7 cellular contexts compared by ENCODE assay signal in genomic region chr16:11784980-11785599, GRCh38. TPM values are rescaled to one million over a fixed set of nuclear protein-coding genes. Genes with fewer than 3 reads are reported as not detected.
DNase-seq lines count a peak whose midpoint lies in the region; ATAC-seq and TF ChIP-seq lines count a peak whose summit lies in the region.
"Not testable (repeated sequence)": the region's sequence is repeated elsewhere in the genome, so short reads cannot be mapped to it uniquely, and the experiment has no call there.

No MANE protein-coding gene starts in this region.

- DNase-seq in CD4-positive, alpha-beta T cell; activated CD4-positive, alpha-beta T cell treated with anti-CD3 and anti-CD28 coated beads, Interleukin-2, amount 10 ng/mL, durations not matched to agents 24 days and 14 days; effector memory CD8-positive, alpha-beta T cell; naive B cell; stimulated activated naive B cell treated with anti-CD40 and anti-IgM and Interleukin-4, amounts not matched to agents 10 μg/mL and 1 μg/mL and 100 μg/mL, for 72 hours: not testable (repeated sequence)
- peak; percentile 53 for DNase-seq in activated effector memory CD4-positive, alpha-beta T cell treated with anti-CD3 and anti-CD28 coated beads, Interleukin-2, amount 50 U/mL, for 16 hours

- H3K36me3 ChIP-seq in OCI-LY3 (replicated peaks; ENCODE audit: low read depth, low read length) = peaks cover 17% of the 10 kb centered on the region

- peak overlapping the region; percentile 37 for H3K4me2 ChIP-seq in OCI-LY3 (ENCODE audit: low read length)

- not testable (repeated sequence) for H3K4me3 Mint-ChIP-seq in CD4-positive, alpha-beta T cell; activated CD4-positive, alpha-beta T cell treated with anti-CD3 and anti-CD28 coated beads, Interleukin-2, amount 10 ng/mL, durations not matched to agents 24 days and 14 days
- peak overlapping the region in 1 of 2 donors; percentile 14 for H3K4me3 Mint-ChIP-seq in effector memory CD8-positive, alpha-beta T cell
- peak overlapping the region in 1 of 8 donors; percentile 29 for H3K4me3 Mint-ChIP-seq in naive B cell
- peak overlapping the region; percentile 36 to 47 for H3K4me3 Mint-ChIP-seq in stimulated activated naive B cell treated with anti-CD40 and anti-IgM and Interleukin-4, amounts not matched to agents 10 μg/mL and 1 μg/mL and 100 μg/mL, for 72 hours

- intact Hi-C loops in CD4-positive, alpha-beta T cell (cut with DNase I, micrococcal nuclease) = loop anchor here in 1 of 2 experiments (5.0 to 10.0 kb wide), 2 partner anchors 67 to 290 kb away; partner anchors contain the start of gene RSL1D1
- intact Hi-C loops in activated CD4-positive, alpha-beta T cell treated with anti-CD3 and anti-CD28 coated beads, Interleukin-2, amount 10 ng/mL, durations not matched to agents 24 days and 14 days (cut with micrococcal nuclease) = loop anchor here (5.0 kb wide), 1 partner anchor 1043 kb away; the partner anchor contains the start of gene NUBP1

- not testable (repeated sequence) for H2AFZ ChIP-seq in OCI-LY3 (ENCODE audit: low read depth, low read length)

- H3K9ac ChIP-seq in OCI-LY3 (ENCODE audit: low read length) = peak overlapping the region; percentile 31; the same call in 1 of the 2 replicates

- H3K4me3 ChIP-seq in OCI-LY3 (ENCODE audit: low read length) = peak overlapping the region; percentile 24

- H3K27ac Mint-ChIP-seq in CD4-positive, alpha-beta T cell = peak overlapping the region; percentile 86
- H3K27ac Mint-ChIP-seq in activated CD4-positive, alpha-beta T cell treated with anti-CD3 and anti-CD28 coated beads, Interleukin-2, amount 10 ng/mL, durations not matched to agents 24 days and 14 days = peak overlapping the region; percentile 84
- peak overlapping the region; percentile 99 for H3K27ac Mint-ChIP-seq in effector memory CD8-positive, alpha-beta T cell
- H3K27ac Mint-ChIP-seq in naive B cell = peak overlapping the region in 4 of 6 donors; percentile 62 to 100 (median 80)
- peak overlapping the region; percentile 83 for H3K27ac Mint-ChIP-seq in stimulated activated naive B cell treated with anti-CD40 and anti-IgM and Interleukin-4, amounts not matched to agents 10 μg/mL and 1 μg/mL and 100 μg/mL, for 72 hours

- not testable (repeated sequence) for H3K9me3 ChIP-seq in CD4-positive, alpha-beta T cell (ENCODE audit: control insufficient read depth, low read length); OCI-LY3 (ENCODE audit: insufficient read depth, low read length)

- H3K27me3 Mint-ChIP-seq in CD4-positive, alpha-beta T cell; activated CD4-positive, alpha-beta T cell treated with anti-CD3 and anti-CD28 coated beads, Interleukin-2, amount 10 ng/mL, durations not matched to agents 24 days and 14 days; effector memory CD8-positive, alpha-beta T cell; naive B cell; stimulated activated naive B cell treated with anti-CD40 and anti-IgM and Interleukin-4, amounts not matched to agents 10 μg/mL and 1 μg/mL and 100 μg/mL, for 72 hours: not testable (repeated sequence)

- H3K4me1 ChIP-seq in OCI-LY3 (ENCODE audit: low read length) = peaks cover 76% of the 10 kb centered on the region

- not testable (repeated sequence) for TF ChIP-seq CTCF in CD4-positive, alpha-beta T cell (IDR thresholded peaks at IDR 0.05); OCI-LY3 (IDR thresholded peaks at IDR 0.05; ENCODE audit: low read depth, low read length)

- not testable (repeated sequence) for H3K27me3 ChIP-seq in CD4-positive, alpha-beta T cell (ENCODE audit: control insufficient read depth, insufficient read depth, low read length); OCI-LY3 (ENCODE audit: low read depth, low read length)

- peaks cover 31% of the 10 kb centered on the region for H3K36me3 Mint-ChIP-seq in CD4-positive, alpha-beta T cell (ENCODE audit: low read depth)
- peaks cover 20% of the 10 kb centered on the region for H3K36me3 Mint-ChIP-seq in activated CD4-positive, alpha-beta T cell treated with anti-CD3 and anti-CD28 coated beads, Interleukin-2, amount 10 ng/mL, durations not matched to agents 24 days and 14 days (ENCODE audit: low read depth)
- H3K36me3 Mint-ChIP-seq in effector memory CD8-positive, alpha-beta T cell (ENCODE audit: insufficient read depth) = peaks cover 39% of the 10 kb centered on the region
- not testable (repeated sequence) for H3K36me3 Mint-ChIP-seq in naive B cell
- peaks cover 12 to 22% of the 10 kb centered on the region in 2 donors for H3K36me3 Mint-ChIP-seq in stimulated activated naive B cell treated with anti-CD40 and anti-IgM and Interleukin-4, amounts not matched to agents 10 μg/mL and 1 μg/mL and 100 μg/mL, for 72 hours

- H3K4me1 Mint-ChIP-seq in CD4-positive, alpha-beta T cell (ENCODE audit: low read depth) = peaks cover 72% of the 10 kb centered on the region
- H3K4me1 Mint-ChIP-seq in activated CD4-positive, alpha-beta T cell treated with anti-CD3 and anti-CD28 coated beads, Interleukin-2, amount 10 ng/mL, durations not matched to agents 24 days and 14 days = peaks cover 66% of the 10 kb centered on the region
- peaks cover 35 to 49% of the 10 kb centered on the region in 2 donors for H3K4me1 Mint-ChIP-seq in effector memory CD8-positive, alpha-beta T cell (ENCODE audit: low read depth in 2 of 2)
- peaks cover 32 to 61% (median 47%) of the 10 kb centered on the region in 3 donors for H3K4me1 Mint-ChIP-seq in naive B cell
- peaks cover 38 to 79% of the 10 kb centered on the region in 2 donors for H3K4me1 Mint-ChIP-seq in stimulated activated naive B cell treated with anti-CD40 and anti-IgM and Interleukin-4, amounts not matched to agents 10 μg/mL and 1 μg/mL and 100 μg/mL, for 72 hours

- not testable (repeated sequence) for ATAC-seq in CD4-positive, alpha-beta T cell (ENCODE audit: poor library complexity); effector memory CD8-positive, alpha-beta T cell (replicated peaks); naive B cell (ENCODE audit: low read depth in 2 of 2); stimulated activated naive B cell treated with anti-CD40 and anti-IgM and Interleukin-4, amounts not matched to agents 10 μg/mL and 1 μg/mL and 100 μg/mL, for 72 hours (replicated peaks)

- not testable (repeated sequence) for H4K20me1 ChIP-seq in OCI-LY3 (ENCODE audit: insufficient read depth, low read length)

- CTCF ChIA-PET in CD4-positive, alpha-beta T cell (lab: Charles Lee) = interaction anchor here (4.0 kb wide), 1 partner anchor 12 kb away, joined by 31 read pairs; the partner anchor contains the start of gene ZC3H7A

- peaks cover 76% of the 10 kb centered on the region for H3K79me2 ChIP-seq in OCI-LY3 (ENCODE audit: low read length)

- H3K27ac ChIP-seq in CD4-positive, alpha-beta T cell (ENCODE audit: low read depth, low read length) = peak overlapping the region; percentile 40
- peak overlapping the region; percentile 100 for H3K27ac ChIP-seq in OCI-LY3 (ENCODE audit: low read length)

- not testable (repeated sequence) for H3K9me3 Mint-ChIP-seq in CD4-positive, alpha-beta T cell; activated CD4-positive, alpha-beta T cell treated with anti-CD3 and anti-CD28 coated beads, Interleukin-2, amount 10 ng/mL, durations not matched to agents 24 days and 14 days; effector memory CD8-positive, alpha-beta T cell; naive B cell; stimulated activated naive B cell treated with anti-CD40 and anti-IgM and Interleukin-4, amounts not matched to agents 10 μg/mL and 1 μg/mL and 100 μg/mL, for 72 hours

- POLR2A ChIA-PET in CD4-positive, alpha-beta T cell (lab: Charles Lee) = interaction anchor here (5.1 to 8.1 kb wide), 2 partner anchors 11 to 42 kb away, joined by 50 to 163 read pairs; partner anchors contain the start of genes TXNDC11 and ZC3H7A

RNA-seq across cellular contexts. Expression of gene ZC3H7A, which starts 12.0 kb away (rescaled TPM):
- 100 to 1,000 TPM; 131 to 143 TPM for total RNA-seq in CD4-positive, alpha-beta T cell
- total RNA-seq in activated CD4-positive, alpha-beta T cell treated with anti-CD3 and anti-CD28 coated beads, Interleukin-2, amount 10 ng/mL, durations not matched to agents 24 days and 14 days = 58.3 and 64.1 TPM in 2 replicates
- 10 to 100 TPM; 20.7 to 38.4 (median 32.0) TPM for polyA plus RNA-seq in naive B cell (ENCODE audit: low read depth in 6 of 6)

RNA-seq across cellular contexts. Expression of gene TXNDC11, which starts 42.4 kb away (rescaled TPM):
- total RNA-seq in CD4-positive, alpha-beta T cell = 100 to 1,000 TPM; 111 to 112 TPM
- 41.7 and 43.6 TPM in 2 replicates for total RNA-seq in activated CD4-positive, alpha-beta T cell treated with anti-CD3 and anti-CD28 coated beads, Interleukin-2, amount 10 ng/mL, durations not matched to agents 24 days and 14 days
- 10 to 100 TPM; 34.6 to 65.6 (median 40.2) TPM for polyA plus RNA-seq in naive B cell (ENCODE audit: low read depth in 6 of 6)
